8 cellular contexts compared by ENCODE assay signal in the genomic region with DNA sequence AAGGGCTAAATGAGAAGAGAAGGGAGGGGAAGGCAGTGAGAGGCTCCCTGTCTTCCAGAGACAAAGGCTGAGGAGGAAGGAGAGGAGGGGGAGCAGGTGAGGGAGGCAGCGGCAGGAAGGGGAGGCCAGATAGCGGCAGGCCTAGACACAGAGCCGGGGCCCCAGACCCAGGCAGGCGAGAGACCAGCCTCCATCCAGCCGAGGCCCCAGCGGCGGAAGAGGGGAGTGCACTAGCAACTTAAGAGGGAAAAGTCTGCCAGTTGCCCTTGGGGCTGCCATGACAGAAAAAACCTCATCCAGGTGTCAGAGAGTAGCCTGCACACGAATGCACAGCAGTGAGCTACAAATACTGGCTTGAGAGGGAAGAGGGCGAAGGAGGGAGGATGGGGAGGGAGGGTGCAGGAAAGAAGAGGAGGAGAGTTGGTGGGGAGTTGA. TPM values are rescaled to one million over a fixed set of nuclear protein-coding genes. Genes with fewer than 3 reads are reported as not detected.
DNase-seq lines count a peak whose midpoint lies in the region; ATAC-seq and TF ChIP-seq lines count a peak whose summit lies in the region.

No MANE protein-coding gene starts in this region.

- ATAC-seq in esophagus mucosa (no peak), HG03521 (IDR thresholded peaks at IDR 0.05; ENCODE audit: unreplicated experiment) (no peak)

- no peaks in the 10 kb centered on the region for H3K36me3 ChIP-seq in PC-9 (ENCODE audit: low read depth)

- CTCF ChIA-PET in PC-9 (lab: Charles Lee): no interaction called here

- no peaks in the 10 kb centered on the region for H3K9me3 ChIP-seq in PC-9 (ENCODE audit: insufficient read depth, low read depth)

- H3K4me3 ChIP-seq in PC-9 (no peak overlapping the region), choroid plexus epithelial cell (ENCODE audit: low read depth, low read length) (no peak overlapping the region)

- BruUV-seq in PC-9 (replicated peaks; lab: Mats Ljungman, UMichigan): no TSS peak

- H3F3A ChIP-seq in PC-9 (ENCODE audit: insufficient read depth, low read depth): no peaks in the 10 kb centered on the region

- H3K4me2 ChIP-seq in PC-9: no peak overlapping the region

- no peaks in the 10 kb centered on the region for H3K27me3 Mint-ChIP-seq in progenitor cell of endocrine pancreas

- peaks cover 88% of the 10 kb centered on the region for H3K27me3 ChIP-seq in PC-9 (ENCODE audit: insufficient read depth, low read depth)

- DNase-seq in NCI-H2107 (lab: John Stamatoyannopoulos, UW): peak; percentile 29
- no peak for DNase-seq in NCI-H2107 treated with DMSO at 0.1 percent for 48 hours (lab: John Stamatoyannopoulos, UW; ENCODE audit: unreplicated experiment)
- DNase-seq in PC-9: no peak
- DNase-seq in choroid plexus epithelial cell (ENCODE audit: low read depth): peak; percentile 62
- DNase-seq in progenitor cell of endocrine pancreas (ENCODE audit: low spot score, unreplicated experiment): peak; percentile 67
- DNase-seq in mesenteric fat pad (ENCODE audit: low spot score): no peak

- peaks cover 65% of the 10 kb centered on the region for H3K4me1 Mint-ChIP-seq in progenitor cell of endocrine pancreas (ENCODE audit: low read depth)

- peak overlapping the region; percentile 54 for H3K4me3 Mint-ChIP-seq in progenitor cell of endocrine pancreas (ENCODE audit: low read depth)

- POLR2A ChIA-PET in PC-9 (lab: Charles Lee; ENCODE audit: unreplicated experiment): no interaction called here

- H3K9me2 ChIP-seq in PC-9 (ENCODE audit: insufficient read depth): no peaks in the 10 kb centered on the region

- no peaks in the 10 kb centered on the region for H3K36me3 Mint-ChIP-seq in progenitor cell of endocrine pancreas (ENCODE audit: insufficient read depth)

- no peaks in the 10 kb centered on the region for H4K20me1 ChIP-seq in PC-9 (ENCODE audit: insufficient read depth)

- no peaks in the 10 kb centered on the region for H3K79me2 ChIP-seq in PC-9 (ENCODE audit: low read depth)

- no peak overlapping the region for H3K27ac ChIP-seq in PC-9

- no peaks in the 10 kb centered on the region for H3K4me1 ChIP-seq in PC-9 (replicated peaks; ENCODE audit: insufficient read depth)

- H2AFZ ChIP-seq in PC-9: no peak overlapping the region

- TF ChIP-seq CTCF in PC-9 (conservative IDR thresholded peaks at IDR 0.05): peak; percentile 49
- TF ChIP-seq CTCF in choroid plexus epithelial cell (conservative IDR thresholded peaks at IDR 0.05; ENCODE audit: low read depth, low read length): peak; percentile 69
- peak; percentile 66 for TF ChIP-seq CTCF in progenitor cell of endocrine pancreas (IDR thresholded peaks at IDR 0.05; ENCODE audit: unreplicated experiment)

- peak overlapping the region; percentile 91 for H3K27ac Mint-ChIP-seq in progenitor cell of endocrine pancreas

- intact Hi-C loops in PC-9 (cut with micrococcal nuclease; ENCODE audit: unreplicated experiment): loop anchor here (10.0 kb wide), 1 partner anchor 129 kb away; no protein-coding TSS in a partner anchor

- no peaks in the 10 kb centered on the region for H3K9me3 Mint-ChIP-seq in progenitor cell of endocrine pancreas (ENCODE audit: low read depth)

RNA-seq across cellular contexts. Expression of a gene that starts 46.7 kb away (rescaled TPM):
- total RNA-seq in PC-9 (2021): not detected in 2 replicates
- total RNA-seq in progenitor cell of endocrine pancreas: not detected in 2 replicates
- not detected for total RNA-seq in esophagus mucosa
- not detected for total RNA-seq in mesenteric fat pad

Comparison
In these comparisons a context has a peak if more than half of its experiments do, and no peak if none do; other contexts are left out.
1. DNase-seq: peak in NCI-H2107 (single experiment), choroid plexus epithelial cell (single experiment) and progenitor cell of endocrine pancreas (single experiment); none in NCI-H2107 treated with DMSO at 0.1 percent for 48 hours (single experiment), PC-9 (0 of 2) and mesenteric fat pad (single experiment).
2. Peak in every context shown above with its lines, with median percentiles within 50 percentile points of each other: CTCF ChIP-seq.